ENCODE assay signal across 13 cellular contexts in genomic region chr22:38215156-38216038, GRCh38. TPM values are rescaled to one million over a fixed set of nuclear protein-coding genes. Genes with fewer than 3 reads are reported as not detected.
DNase-seq lines count a peak whose midpoint lies in the region; ATAC-seq and TF ChIP-seq lines count a peak whose summit lies in the region.
"Had no signal": no experiment of that assay in that cellular context is flagged by ENCODE, and none has a peak within 500 bp of the region (broad histone marks: within the 10 kb centered on the region; RNA-seq: fewer than 3 reads in every experiment).

No MANE protein-coding gene starts in this region.

- H2AFZ ChIP-seq in KMS-11 (ENCODE audit: low read depth): no peak overlapping the region

- ATAC-seq in sciatic nerve: peak; percentile 0
- ATAC-seq: SK-N-SH treated with all-trans-retinoic acid at 6 μM for 48 hours had no signal

- BruUV-seq in A673 (replicated peaks; lab: Mats Ljungman, UMichigan): no TSS peak

- POLR2A ChIA-PET in GM10248 (lab: Yijun Ruan, JAX): no interaction called here
- POLR2A ChIA-PET in A673 (lab: Charles Lee; ENCODE audit: low non-redundant PET): interaction anchor here (0.5 kb wide), 1 partner anchor 13 kb away, joined by 6 read pairs; the partner anchor contains the start of gene MAFF

- intact Hi-C loops in esophagus squamous epithelium (cut with DNase I) (no loop called here), sciatic nerve (cut with DNase I) (no loop called here), A673 (cut with micrococcal nuclease; ENCODE audit: unreplicated experiment) (no loop called here)

- no peak for TF ChIP-seq POLR2A in esophagus squamous epithelium (IDR thresholded peaks at IDR 0.05)

- H3K27me3 ChIP-seq in KMS-11 (ENCODE audit: insufficient read depth, low read depth) (no peaks in the 10 kb centered on the region), esophagus squamous epithelium (no peaks in the 10 kb centered on the region), A673 (replicated peaks; ENCODE audit: insufficient read depth, low read depth, low read length, poor library complexity) (no peaks in the 10 kb centered on the region)

- H3K4me1 ChIP-seq in KMS-11 (ENCODE audit: low read depth, poor library complexity, severe bottlenecking) (peaks cover 67% of the 10 kb centered on the region), esophagus squamous epithelium (peaks cover 35 to 53% (median 36%) of the 10 kb centered on the region in 3 donors), A673 (ENCODE audit: insufficient read depth, low read length, poor library complexity, severe bottlenecking) (peaks cover 17% of the 10 kb centered on the region)

- H4K20me1 ChIP-seq in KMS-11 (ENCODE audit: insufficient read depth): no peaks in the 10 kb centered on the region

- peak overlapping the region; percentile 36 for H3K4me2 ChIP-seq in KMS-11

- H3K9me3 ChIP-seq in esophagus squamous epithelium (no peaks in the 10 kb centered on the region), A673 (ENCODE audit: low read depth, low read length, poor library complexity, severe bottlenecking) (no peaks in the 10 kb centered on the region)

- CTCF ChIA-PET in GM10248 (lab: Yijun Ruan, JAX): interaction anchor here (1.0 to 2.0 kb wide), 7 partner anchors 8 to 126 kb away, joined by 3 to 8 read pairs (median 3); no protein-coding TSS in a partner anchor
- CTCF ChIA-PET in A673 (lab: Charles Lee): interaction anchor here (0.6 kb wide), 1 partner anchor 365 kb away, joined by 4 read pairs; no protein-coding TSS in a partner anchor

- H3K9ac ChIP-seq in KMS-11: peak overlapping the region; percentile 73; the same call in 1 of the 2 replicates

- H3K36me3 ChIP-seq in KMS-11 (ENCODE audit: insufficient read depth) (no peaks in the 10 kb centered on the region), esophagus squamous epithelium (peaks cover 0 to 28% (median 0%) of the 10 kb centered on the region in 3 donors), A673 (ENCODE audit: insufficient read depth, low read length, poor library complexity, severe bottlenecking) (no peaks in the 10 kb centered on the region)

- H3K27ac ChIP-seq in KMS-11 (peak overlapping the region; percentile 58; the same call in 1 of the 2 replicates), esophagus squamous epithelium (peak overlapping the region in 3 of 4 donors; percentile 51 to 59 (median 59)), A673 (ENCODE audit: low read depth, low read length, poor library complexity, severe bottlenecking) (no peak overlapping the region)
- H3K27ac ChIP-seq: HL-60 had no signal

- H3K79me2 ChIP-seq in KMS-11 (ENCODE audit: insufficient read depth, low read depth): no peaks in the 10 kb centered on the region

- DNase-seq in GM10266 (ENCODE audit: extremely low spot score) (peak; percentile 54), esophagus squamous epithelium (lab: John Stamatoyannopoulos, UW) (no peak), sciatic nerve (ENCODE audit: low spot score) (peak; percentile 54), GM10248 (ENCODE audit: extremely low spot score) (no peak), A673 (ENCODE audit: low spot score) (no peak), GF-D8 (lab: John Stamatoyannopoulos, UW) (no peak)
- DNase-seq in effector CD4-positive, alpha-beta T cell: no peak
- DNase-seq: DMS 273 treated with DMSO at 0.1 percent for 48 hours, NCI-H1417 treated with DMSO at 0.1 percent for 48 hours, NCI-H82 had no signal

- H3K4me3 ChIP-seq in KMS-11 (IDR thresholded peaks at IDR 0.05; ENCODE audit: insufficient read depth, low read depth, low read length) (no peak overlapping the region), esophagus squamous epithelium (no peak overlapping the region), A673 (ENCODE audit: low read depth, low read length, poor library complexity, severe bottlenecking) (no peak overlapping the region)

- no peak for TF ChIP-seq CTCF in GM10266 (IDR thresholded peaks at IDR 0.05; ENCODE audit: control insufficient read depth, insufficient read depth, low read depth, missing control alignments)
- TF ChIP-seq CTCF in KMS-11 (conservative IDR thresholded peaks at IDR 0.05; ENCODE audit: low read depth, low read length): no peak
- TF ChIP-seq CTCF in esophagus squamous epithelium (IDR thresholded peaks at IDR 0.05): no peak
- TF ChIP-seq CTCF in GM10248 (IDR thresholded peaks at IDR 0.05; ENCODE audit: control extremely low read depth, extremely low read depth, low read depth, missing control alignments): no peak
- TF ChIP-seq CTCF in A673 (conservative IDR thresholded peaks at IDR 0.05; ENCODE audit: low read depth, low read length): no peak

- WGBS in esophagus squamous epithelium, 2 donors: 88 to 93% methylated on average over 8 of the region's 11 CpGs

RNA-seq across cellular contexts. Expression of gene MAFF, which starts 13.6 kb away (rescaled TPM):
- total RNA-seq in esophagus squamous epithelium: 10 to 100 TPM; 19.4 to 51.6 (median 40.5) TPM
- 67.6 TPM for total RNA-seq in sciatic nerve
- total RNA-seq in A673 (2021): 5.0 and 6.3 TPM in 2 replicates

RNA-seq across cellular contexts. Expression of gene PLA2G6, which starts 33.8 kb away (rescaled TPM):
- total RNA-seq in esophagus squamous epithelium (10 to 100 TPM; 12.9 to 24.2 (median 14.2) TPM), sciatic nerve (53.7 TPM), A673 (2021) (31.8 and 40.8 TPM in 2 replicates)

RNA-seq across cellular contexts. Expression of gene TMEM184B, which starts 57.4 kb away (rescaled TPM):
- total RNA-seq in esophagus squamous epithelium: 10 to 100 TPM; 22.5 to 55.1 (median 28.3) TPM
- 72.7 TPM for total RNA-seq in sciatic nerve
- total RNA-seq in A673 (2021): 45.6 and 50.9 TPM in 2 replicates

Comparison
In these comparisons a context has a peak if more than half of its experiments do, and no peak if none do; other contexts are left out.
1. DNase-seq: peak in GM10266 (single experiment) and sciatic nerve (single experiment); none in esophagus squamous epithelium (single experiment), GM10248 (single experiment), A673 (single experiment), effector CD4-positive, alpha-beta T cell (single experiment) and GF-D8 (single experiment).